In the genomic region with DNA sequence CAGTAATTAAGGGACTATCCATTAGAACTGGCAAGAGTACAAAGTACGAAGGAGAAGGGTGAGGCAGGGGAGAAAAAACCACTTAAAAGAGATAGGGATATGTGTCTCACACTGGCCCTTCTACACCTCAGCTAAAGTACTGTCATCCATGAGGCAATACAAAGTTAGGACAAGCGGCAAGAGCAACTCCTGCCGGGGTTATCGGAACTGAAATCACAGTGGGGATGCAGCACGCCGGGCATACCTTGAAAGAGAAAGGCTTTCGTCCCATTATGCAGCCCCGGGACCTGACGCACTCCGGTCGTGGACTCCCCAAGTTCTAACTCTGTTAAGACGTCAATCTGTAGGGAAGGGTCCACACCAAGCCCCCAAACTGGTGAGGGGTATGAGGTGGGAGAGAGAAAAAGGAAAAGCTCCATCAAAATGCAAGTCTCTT, we compare ENCODE assay signal across 8 cellular contexts. TPM values are rescaled to one million over a fixed set of nuclear protein-coding genes. Genes with fewer than 3 reads are reported as not detected.
DNase-seq lines count a peak whose midpoint lies in the region; ATAC-seq and TF ChIP-seq lines count a peak whose summit lies in the region.

No MANE protein-coding gene starts in this region.

- TF ChIP-seq CTCF in esophagus muscularis mucosa (IDR thresholded peaks at IDR 0.05) = no peak
- no peak for TF ChIP-seq CTCF in sigmoid colon (IDR thresholded peaks at IDR 0.05)

- H3K4me3 ChIP-seq in esophagus muscularis mucosa (peak overlapping the region; percentile 57 to 65 (median 60)), sigmoid colon (peak overlapping the region in 3 of 4 donors; percentile 51 to 59 (median 55))

- H3K27me3 ChIP-seq in esophagus muscularis mucosa = peaks cover 0 to 61% (median 18%) of the 10 kb centered on the region in 4 donors
- H3K27me3 ChIP-seq in sigmoid colon = peaks cover 0 to 55% (median 32%) of the 10 kb centered on the region in 3 donors

- peaks cover 38% of the 10 kb centered on the region for H3K27me3 Mint-ChIP-seq in activated CD4-positive, alpha-beta T cell treated with anti-CD3 and anti-CD28 coated beads, Interleukin-2, amount 10 ng/mL, durations not matched to agents 24 days and 14 days

- no peak for TF ChIP-seq POLR2A in esophagus muscularis mucosa (IDR thresholded peaks at IDR 0.05; ENCODE audit: low read depth)
- no peak for TF ChIP-seq POLR2A in sigmoid colon (IDR thresholded peaks at IDR 0.05)

- peak; percentile 33 for DNase-seq in activated naive CD4-positive, alpha-beta T cell treated with Interleukin-2 at 50 U/mL for 16 hours
- no peak for DNase-seq in activated naive CD4-positive, alpha-beta T cell (lab: John Stamatoyannopoulos, UW)
- peak; percentile 76 for DNase-seq in activated CD4-positive, alpha-beta T cell treated with anti-CD3 and anti-CD28 coated beads, Interleukin-2, amount 10 ng/mL, durations not matched to agents 24 days and 14 days
- DNase-seq in esophagus muscularis mucosa (ENCODE audit: extremely low spot score) = no peak
- no peak for DNase-seq in sigmoid colon
- DNase-seq in hepatic stellate cell (ENCODE audit: low spot score) = no peak
- no peak for DNase-seq in CD1c-positive myeloid dendritic cell (ENCODE audit: extremely low spot score)

- TF ChIP-seq EP300 in esophagus muscularis mucosa (IDR thresholded peaks at IDR 0.05) (no peak), sigmoid colon (IDR thresholded peaks at IDR 0.05) (no peak)

- intact Hi-C loops in activated CD4-positive, alpha-beta T cell treated with anti-CD3 and anti-CD28 coated beads, Interleukin-2, amount 10 ng/mL, durations not matched to agents 24 days and 14 days (cut with micrococcal nuclease) = loop anchor here (1.0 kb wide), 4 partner anchors 27 to 101 kb away; no protein-coding TSS in a partner anchor
- intact Hi-C loops in esophagus muscularis mucosa (cut with DNase I) (no loop called here), sigmoid colon (cut with DNase I) (no loop called here)

- peak overlapping the region; percentile 93 for H3K4me3 Mint-ChIP-seq in activated CD4-positive, alpha-beta T cell treated with anti-CD3 and anti-CD28 coated beads, Interleukin-2, amount 10 ng/mL, durations not matched to agents 24 days and 14 days

- peaks cover 18% of the 10 kb centered on the region for H3K9me3 Mint-ChIP-seq in activated CD4-positive, alpha-beta T cell treated with anti-CD3 and anti-CD28 coated beads, Interleukin-2, amount 10 ng/mL, durations not matched to agents 24 days and 14 days

- peaks cover 46% of the 10 kb centered on the region for H3K4me1 Mint-ChIP-seq in activated CD4-positive, alpha-beta T cell treated with anti-CD3 and anti-CD28 coated beads, Interleukin-2, amount 10 ng/mL, durations not matched to agents 24 days and 14 days

- peaks cover 16 to 26% (median 25%) of the 10 kb centered on the region in 4 donors for H3K4me1 ChIP-seq in esophagus muscularis mucosa
- H3K4me1 ChIP-seq in sigmoid colon = peaks cover 0 to 26% (median 25%) of the 10 kb centered on the region in 4 donors

- H3K36me3 ChIP-seq in esophagus muscularis mucosa = no peaks in the 10 kb centered on the region
- no peaks in the 10 kb centered on the region for H3K36me3 ChIP-seq in sigmoid colon

- no peak for ATAC-seq in HG02981 (IDR thresholded peaks at IDR 0.05; ENCODE audit: unreplicated experiment)

- H3K9me3 ChIP-seq in esophagus muscularis mucosa = peaks cover 0 to 3% (median 0%) of the 10 kb centered on the region in 4 donors
- H3K9me3 ChIP-seq in sigmoid colon = no peaks in the 10 kb centered on the region

- peaks cover 11% of the 10 kb centered on the region for H3K36me3 Mint-ChIP-seq in activated CD4-positive, alpha-beta T cell treated with anti-CD3 and anti-CD28 coated beads, Interleukin-2, amount 10 ng/mL, durations not matched to agents 24 days and 14 days (ENCODE audit: low read depth)

- H3K27ac ChIP-seq in esophagus muscularis mucosa (replicated peaks in 1 of 4) (no peak overlapping the region), sigmoid colon (no peak overlapping the region)

- WGBS in esophagus muscularis mucosa = 2% methylated on average over 12 of the region's 12 CpGs
- 2% methylated on average over 12 of the region's 12 CpGs for WGBS in sigmoid colon, 2 donors

- peak overlapping the region; percentile 89 for H3K27ac Mint-ChIP-seq in activated CD4-positive, alpha-beta T cell treated with anti-CD3 and anti-CD28 coated beads, Interleukin-2, amount 10 ng/mL, durations not matched to agents 24 days and 14 days

RNA-seq across cellular contexts. Expression of a gene that starts 1.1 kb away (rescaled TPM):
- total RNA-seq in activated CD4-positive, alpha-beta T cell treated with anti-CD3 and anti-CD28 coated beads, Interleukin-2, amount 10 ng/mL, durations not matched to agents 24 days and 14 days = 20.0 and 27.5 TPM in 2 replicates
- total RNA-seq in esophagus muscularis mucosa = 1 to 10 TPM in 3 of 4 donors, under 1 TPM in 1; 0.42 to 5.8 (median 3.3) TPM
- 10 to 100 TPM in 2 of 4 donors, 1 to 10 TPM in 2; 3.1 to 14.7 (median 7.5) TPM for total RNA-seq in sigmoid colon
- polyA plus RNA-seq in sigmoid colon = 1 to 10 TPM in 1 of 3 donors, under 1 TPM in 2; 0.60 to 5.2 (median 0.69) TPM

Comparison
In these comparisons a context has a peak if more than half of its experiments do, and no peak if none do; other contexts are left out.
1. DNase-seq: peak in activated naive CD4-positive, alpha-beta T cell treated with Interleukin-2 at 50 U/mL for 16 hours (single experiment) and activated CD4-positive, alpha-beta T cell treated with anti-CD3 and anti-CD28 coated beads, Interleukin-2, amount 10 ng/mL, durations not matched to agents 24 days and 14 days (single experiment); none in activated naive CD4-positive, alpha-beta T cell (0 of 4), esophagus muscularis mucosa (single experiment), sigmoid colon (single experiment), hepatic stellate cell (single experiment) and CD1c-positive myeloid dendritic cell (single experiment).